In the genomic region with DNA sequence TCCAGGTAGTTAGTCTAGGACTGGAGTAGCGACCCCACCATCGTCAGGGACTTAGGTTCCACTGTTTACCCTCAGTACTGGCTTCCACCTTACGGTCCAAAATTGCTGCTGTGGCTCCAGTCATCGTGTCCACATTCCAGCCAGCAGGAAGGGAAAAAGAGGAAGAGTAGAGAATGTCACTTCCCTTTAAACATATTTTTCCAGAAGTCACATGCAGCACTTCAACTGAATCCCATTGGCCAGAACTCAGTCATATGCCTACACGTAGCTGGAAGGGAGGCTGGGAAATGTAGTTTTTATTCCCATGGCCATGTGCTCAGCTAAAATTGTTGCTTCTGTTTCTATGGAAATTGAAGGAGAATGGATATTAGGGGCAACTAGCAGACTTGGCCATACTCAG, we compare ENCODE assay signal across 27 cellular contexts.
DNase-seq lines count a peak whose midpoint lies in the region; ATAC-seq and TF ChIP-seq lines count a peak whose summit lies in the region.
"Had no signal": no experiment of that assay in that cellular context is flagged by ENCODE, and none has a peak within 500 bp of the region (broad histone marks: within the 10 kb centered on the region; RNA-seq: fewer than 3 reads in every experiment).

No MANE protein-coding gene starts in this region.

- H3K9me3 Mint-ChIP-seq in WTC11, result peaks cover 13% of the 10 kb centered on the region
- H3K9me3 Mint-ChIP-seq: central memory CD8-positive, alpha-beta T cell; nephron had no signal

- CTCF ChIA-PET in WTC11 (lab: Charles Lee), result interaction anchor here (1.1 to 1.2 kb wide), 2 partner anchors 10 to 21 kb away, joined by 3 read pairs; no protein-coding TSS in a partner anchor

- no peaks in the 10 kb centered on the region for H3K9me3 ChIP-seq in right cardiac atrium (ENCODE audit: control insufficient read depth, low read length)
- H3K9me3 ChIP-seq: HAP-1, SJSA1, tibial nerve had no signal

- TF ChIP-seq POLR2A in GM18505 (IDR thresholded peaks at IDR 0.05; ENCODE audit: borderline replicate concordance, extremely low read depth, insufficient read depth, insufficient read length), result no peak

- POLR2A ChIA-PET in WTC11 (lab: Charles Lee), result no interaction called here

- H3K27ac ChIP-seq in right cardiac atrium (ENCODE audit: low read length), result no peak overlapping the region
- H3K27ac ChIP-seq: PC-9, SJSA1, tibial nerve had no signal

- TF ChIP-seq EP300 in Ishikawa (IDR thresholded peaks at IDR 0.05; ENCODE audit: borderline replicate concordance), result no peak

- no peak overlapping the region for H3K4me3 ChIP-seq in right cardiac atrium (ENCODE audit: low read length)
- H3K4me3 ChIP-seq: HAP-1, PC-9, SJSA1, tibial nerve had no signal

- no peak for TF ChIP-seq CTCF in WTC11 (IDR thresholded peaks at IDR 0.05)

- no peaks in the 10 kb centered on the region for H3K27me3 ChIP-seq in right cardiac atrium (ENCODE audit: control insufficient read depth, insufficient read depth)
- H3K27me3 ChIP-seq: SJSA1, tibial nerve had no signal

- no peak for TF ChIP-seq RAD21 in Ishikawa (IDR thresholded peaks at IDR 0.05; ENCODE audit: low read depth)

- DNase-seq in Right ventricle myocardium superior, result no peak
- DNase-seq in right cardiac atrium, result no peak
- DNase-seq in WTC11 (ENCODE audit: low spot score), result no peak
- DNase-seq in posterior vena cava (ENCODE audit: low spot score), result peak; percentile 20
- DNase-seq in HT-29 (ENCODE audit: low spot score), result no peak
- DNase-seq: activated CD8-positive, alpha-beta memory T cell treated with anti-CD3 and anti-CD28 coated beads, Interleukin-2, amount 10 ng/mL, durations not matched to agents 7 days and 5 days; amniotic stem cell; EL; erythroblast; foreskin melanocyte; hypothalamus; kidney; NCI-H1048; NCI-H2107; PC-9; stimulated activated naive CD4-positive, alpha-beta T cell had no signal

- no peaks in the 10 kb centered on the region for H3K4me1 ChIP-seq in right cardiac atrium (ENCODE audit: control insufficient read depth, insufficient read depth, low read length)
- H3K4me1 ChIP-seq: HAP-1 had no signal

- peaks cover 15% of the 10 kb centered on the region for H3K4me1 Mint-ChIP-seq in WTC11

- peak; percentile 26 for ATAC-seq in Right ventricle myocardium superior (ENCODE audit: poor library complexity)
- no peak for ATAC-seq in right cardiac atrium
- ATAC-seq in WTC11, result peak; percentile 68; the same call in 1 of the 2 replicates
- no peak for ATAC-seq in GM21367 (IDR thresholded peaks at IDR 0.05; ENCODE audit: unreplicated experiment)
- no peak for ATAC-seq in GM18505 (IDR thresholded peaks at IDR 0.05; ENCODE audit: unreplicated experiment)
- ATAC-seq: activated CD8-positive, alpha-beta memory T cell treated with anti-CD3 and anti-CD28 coated beads, Interleukin-2, amount 10 ng/mL, durations not matched to agents 7 days and 5 days had no signal

- no peaks in the 10 kb centered on the region; the same call in 1 of the 2 replicates for H3K27me3 Mint-ChIP-seq in WTC11 (ENCODE audit: low read depth)
- H3K27me3 Mint-ChIP-seq: central memory CD8-positive, alpha-beta T cell had no signal

- no peak overlapping the region for H3K27ac Mint-ChIP-seq in WTC11
- H3K27ac Mint-ChIP-seq: activated CD8-positive, alpha-beta memory T cell treated with anti-CD3 and anti-CD28 coated beads, Interleukin-2, amount 10 ng/mL, durations not matched to agents 7 days and 5 days; activated T-helper 2 cell treated with anti-CD3 and anti-CD28 coated beads, Interferon-gamma antibody, Interleukin-2, Interleukin-4, amounts not matched to agents 10 μg/mL and 5 μg/mL and 100 μg/mL, durations not matched to agents 14 hours and 24 hours and 36 hours; IgD-negative memory B cell; memory B cell; nephron had no signal

- intact Hi-C loops in Right ventricle myocardium superior (cut with DNase I), result no loop called here
- intact Hi-C loops in right cardiac atrium (cut with DNase I), result no loop called here
- intact Hi-C loops in posterior vena cava (cut with DNase I), result no loop called here

- no peak overlapping the region for H3K4me3 Mint-ChIP-seq in WTC11
- H3K4me3 Mint-ChIP-seq: activated CD8-positive, alpha-beta memory T cell treated with anti-CD3 and anti-CD28 coated beads, Interleukin-2, amount 10 ng/mL, durations not matched to agents 7 days and 5 days; central memory CD8-positive, alpha-beta T cell; IgD-negative memory B cell; memory B cell; nephron had no signal

- H3K36me3 Mint-ChIP-seq in WTC11, result no peaks in the 10 kb centered on the region
- H3K36me3 Mint-ChIP-seq: IgD-negative memory B cell had no signal

- 93% methylated on average over 5 of the region's 5 CpGs for WGBS in right cardiac atrium

TF ChIP-seq in Ishikawa, 13 proteins besides CTCF, POLR2A, EP300 and RAD21:
- peak; percentile 56; the same call in 1 of the 2 replicates for TF ChIP-seq MAX (IDR thresholded peaks at IDR 0.05)
- peak; percentile 96 for TF ChIP-seq USF1 (IDR thresholded peaks at IDR 0.05)
- no peak for TF ChIP-seq FOXM1 (IDR thresholded peaks at IDR 0.05; ENCODE audit: borderline replicate concordance, low read depth)
- no peak for TF ChIP-seq TAF1 (IDR thresholded peaks at IDR 0.05; ENCODE audit: low read depth)
- no peak for TF ChIP-seq CEBPB (IDR thresholded peaks at IDR 0.05)
- no peak for TF ChIP-seq CREB1 (IDR thresholded peaks at IDR 0.05; ENCODE audit: low read depth)

TF ChIP-seq in WTC11, 78 proteins besides CTCF, POLR2A, EP300 and RAD21 (continues in another document):
- TF ChIP-seq, protein P1, sequence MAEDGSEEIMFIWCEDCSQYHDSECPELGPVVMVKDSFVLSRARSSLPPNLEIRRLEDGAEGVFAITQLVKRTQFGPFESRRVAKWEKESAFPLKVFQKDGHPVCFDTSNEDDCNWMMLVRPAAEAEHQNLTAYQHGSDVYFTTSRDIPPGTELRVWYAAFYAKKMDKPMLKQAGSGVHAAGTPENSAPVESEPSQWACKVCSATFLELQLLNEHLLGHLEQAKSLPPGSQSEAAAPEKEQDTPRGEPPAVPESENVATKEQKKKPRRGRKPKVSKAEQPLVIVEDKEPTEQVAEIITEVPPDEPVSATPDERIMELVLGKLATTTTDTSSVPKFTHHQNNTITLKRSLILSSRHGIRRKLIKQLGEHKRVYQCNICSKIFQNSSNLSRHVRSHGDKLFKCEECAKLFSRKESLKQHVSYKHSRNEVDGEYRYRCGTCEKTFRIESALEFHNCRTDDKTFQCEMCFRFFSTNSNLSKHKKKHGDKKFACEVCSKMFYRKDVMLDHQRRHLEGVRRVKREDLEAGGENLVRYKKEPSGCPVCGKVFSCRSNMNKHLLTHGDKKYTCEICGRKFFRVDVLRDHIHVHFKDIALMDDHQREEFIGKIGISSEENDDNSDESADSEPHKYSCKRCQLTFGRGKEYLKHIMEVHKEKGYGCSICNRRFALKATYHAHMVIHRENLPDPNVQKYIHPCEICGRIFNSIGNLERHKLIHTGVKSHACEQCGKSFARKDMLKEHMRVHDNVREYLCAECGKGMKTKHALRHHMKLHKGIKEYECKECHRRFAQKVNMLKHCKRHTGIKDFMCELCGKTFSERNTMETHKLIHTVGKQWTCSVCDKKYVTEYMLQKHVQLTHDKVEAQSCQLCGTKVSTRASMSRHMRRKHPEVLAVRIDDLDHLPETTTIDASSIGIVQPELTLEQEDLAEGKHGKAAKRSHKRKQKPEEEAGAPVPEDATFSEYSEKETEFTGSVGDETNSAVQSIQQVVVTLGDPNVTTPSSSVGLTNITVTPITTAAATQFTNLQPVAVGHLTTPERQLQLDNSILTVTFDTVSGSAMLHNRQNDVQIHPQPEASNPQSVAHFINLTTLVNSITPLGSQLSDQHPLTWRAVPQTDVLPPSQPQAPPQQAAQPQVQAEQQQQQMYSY (CRISPR knock-in tag; IDR thresholded peaks at IDR 0.05), result no peak
- TF ChIP-seq OVOL2 (CRISPR knock-in tag; IDR thresholded peaks at IDR 0.05; ENCODE audit: borderline replicate concordance) (no peak), GABPB1 (CRISPR knock-in tag; IDR thresholded peaks at IDR 0.05) (no peak), ESRRA (CRISPR knock-in tag; IDR thresholded peaks at IDR 0.05; ENCODE audit: borderline replicate concordance) (no peak), ETV6 (CRISPR knock-in tag; IDR thresholded peaks at IDR 0.05) (no peak), NFYB (CRISPR knock-in tag; conservative IDR thresholded peaks at IDR 0.05; ENCODE audit: low read depth) (peak; percentile 81), SP1 (CRISPR knock-in tag; conservative IDR thresholded peaks at IDR 0.05) (no peak), USF2 (CRISPR knock-in tag; IDR thresholded peaks at IDR 0.05) (peak; percentile 95), FOXK1 (CRISPR knock-in tag; IDR thresholded peaks at IDR 0.05) (no peak), ZNF219 (CRISPR knock-in tag; IDR thresholded peaks at IDR 0.05; ENCODE audit: borderline replicate concordance) (no peak), ZNF121 (CRISPR knock-in tag; IDR thresholded peaks at IDR 0.05) (no peak), MXD4 (CRISPR knock-in tag; IDR thresholded peaks at IDR 0.05; ENCODE audit: borderline replicate concordance) (no peak), ZNF425 (CRISPR knock-in tag; conservative IDR thresholded peaks at IDR 0.05) (no peak)

Comparison
In these comparisons a context has a peak if more than half of its experiments do, and no peak if none do; other contexts are left out.
1. ATAC-seq: peak in Right ventricle myocardium superior (single experiment) and WTC11 (single experiment); none in right cardiac atrium (0 of 2), GM21367 (single experiment) and GM18505 (single experiment).